ENCODE assay signal across 26 cellular contexts in genomic region chr10:128305601-128306345, GRCh38.
"Had no signal": no experiment of that assay in that cellular context is flagged by ENCODE, and none has a peak within 500 bp of the region (broad histone marks: within the 10 kb centered on the region; RNA-seq: fewer than 3 reads in every experiment).

No MANE protein-coding gene starts in this region.

- H3K4me3 ChIP-seq: coronary artery, dorsolateral prefrontal cortex, esophagus squamous epithelium, gastrocnemius medialis, heart right ventricle, left lung, lung, mucosa of descending colon had no signal

- H3K9me3 ChIP-seq: esophagus squamous epithelium, gastrocnemius medialis, mucosa of descending colon had no signal

- H3K27me3 ChIP-seq: esophagus squamous epithelium had no signal

- ATAC-seq: esophagus mucosa, gastrocnemius medialis, heart right ventricle, left cardiac atrium, left lung, left ventricle myocardium superior, mucosa of descending colon had no signal

- H3K4me1 Mint-ChIP-seq: memory B cell, mesothelial cell of epicardium, naive B cell had no signal

- H3K36me3 Mint-ChIP-seq: memory B cell, mesothelial cell of epicardium had no signal

- H3K27ac Mint-ChIP-seq: memory B cell, mesothelial cell of epicardium, naive B cell had no signal

- H3K4me3 Mint-ChIP-seq: memory B cell, mesothelial cell of epicardium, naive B cell had no signal

- DNase-seq: dermis blood vessel endothelial cell; dorsolateral prefrontal cortex; effector CD4-positive, alpha-beta T cell; effector memory CD4-positive, alpha-beta T cell; erythroblast; esophagus squamous epithelium; foreskin fibroblast; foreskin melanocyte; gastrocnemius medialis; glutamatergic neuron; heart right ventricle; hippocampal formation; kidney; left cardiac atrium; left lung; left ventricle myocardium superior; mammary epithelial cell; mesendoderm; mucosa of descending colon; naive B cell had no signal

- H3K36me3 ChIP-seq: esophagus squamous epithelium, gastrocnemius medialis, heart right ventricle, left lung had no signal

- H3K4me1 ChIP-seq: esophagus squamous epithelium, gastrocnemius medialis, heart right ventricle, left lung had no signal

- H3K27ac ChIP-seq: coronary artery, dorsolateral prefrontal cortex, epithelial cell of prostate, esophagus squamous epithelium, gastrocnemius medialis, heart right ventricle, left lung had no signal
